In the genomic region with DNA sequence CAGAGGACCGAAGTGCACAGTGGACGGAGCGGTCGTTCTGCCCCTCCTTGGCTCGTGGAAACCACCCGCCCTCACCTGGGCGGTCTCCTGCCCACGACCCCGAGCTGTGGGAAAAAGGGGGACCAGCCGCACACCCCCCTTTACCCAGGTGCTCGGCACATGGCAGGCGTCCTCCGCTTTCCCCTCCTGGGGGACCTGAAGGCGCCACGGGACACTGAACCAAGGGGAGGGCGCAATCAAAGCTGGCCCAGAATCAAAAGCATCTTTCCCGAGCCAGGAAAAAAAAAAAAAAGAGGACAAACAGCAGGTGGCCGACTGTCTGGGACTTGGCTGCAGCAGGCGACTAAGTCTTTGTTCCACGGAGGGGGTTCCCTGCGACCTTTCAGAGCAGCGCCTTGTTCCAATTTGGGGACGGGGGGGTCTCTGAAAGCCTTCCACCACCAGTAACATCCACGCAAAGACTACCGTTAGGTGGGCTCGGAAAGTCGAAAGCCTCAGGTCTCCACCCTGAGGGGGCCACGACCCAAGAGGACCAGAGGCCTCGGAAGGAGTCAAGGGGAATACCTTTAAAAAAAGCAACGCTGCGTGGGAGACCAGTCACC, we compare ENCODE assay signal across 9 cellular contexts. TPM values are rescaled to one million over a fixed set of nuclear protein-coding genes. Genes with fewer than 3 reads are reported as not detected.
DNase-seq lines count a peak whose midpoint lies in the region; ATAC-seq, FAIRE-seq and TF ChIP-seq lines count a peak whose summit lies in the region.
"Had no signal": no experiment of that assay in that cellular context is flagged by ENCODE, and none has a peak within 500 bp of the region (broad histone marks: within the 10 kb centered on the region; RNA-seq: fewer than 3 reads in every experiment).

No MANE protein-coding gene starts in this region.

- TF ChIP-seq CTCF in endothelial cell of umbilical vein (IDR thresholded peaks at IDR 0.05; ENCODE audit: extremely low read depth in 1 of 2, insufficient read depth in 1 of 2, low read depth in 1 of 2, low read length in 2 of 2) (no peak), omental fat pad (IDR thresholded peaks at IDR 0.05) (no peak)

- CTCF ChIA-PET in endothelial cell of umbilical vein (lab: Charles Lee), result interaction anchor here (0.8 to 4.0 kb wide), 9 partner anchors 10 to 246 kb away, joined by 3 to 26 read pairs (median 4); no protein-coding TSS in a partner anchor

- H3K9me2 ChIP-seq in GM23248 (ENCODE audit: insufficient read depth), result no peaks in the 10 kb centered on the region

- no peak for TF ChIP-seq POLR2A in endothelial cell of umbilical vein (IDR thresholded peaks at IDR 0.05; ENCODE audit: low read depth, low read length)

- H3K4me1 ChIP-seq in GM23248 (ENCODE audit: insufficient read depth), result peaks cover 18% of the 10 kb centered on the region
- no peaks in the 10 kb centered on the region for H3K4me1 ChIP-seq in SJCRH30
- peaks cover 15% of the 10 kb centered on the region for H3K4me1 ChIP-seq in endothelial cell of umbilical vein (ENCODE audit: control insufficient read depth, extremely low read depth, insufficient read depth, low read length)
- peaks cover 18% of the 10 kb centered on the region for H3K4me1 ChIP-seq in neuron (ENCODE audit: insufficient read depth, low read length)

- H4K20me1 ChIP-seq in GM23248 (ENCODE audit: insufficient read depth) (no peaks in the 10 kb centered on the region), endothelial cell of umbilical vein (replicated peaks; ENCODE audit: control insufficient read depth, extremely low read depth, insufficient read depth, low read length) (no peaks in the 10 kb centered on the region)

- 0 out of 2 replicates have a peak, but pooled peaks cover 5% of the 10 kb centered on the region for H3K36me3 ChIP-seq in GM23248 (ENCODE audit: low read depth)
- H3K36me3 ChIP-seq in SJCRH30, result peaks cover 6% of the 10 kb centered on the region; the same call in 1 of the 2 replicates
- H3K36me3 ChIP-seq in endothelial cell of umbilical vein (ENCODE audit: control insufficient read depth in 2 of 2, extremely low read depth in 1 of 2, insufficient read depth in 2 of 2, low read length in 2 of 2), result peaks cover 0 to 4% of the 10 kb centered on the region in 2 experiments
- peaks cover 7% of the 10 kb centered on the region for H3K36me3 ChIP-seq in neuron (ENCODE audit: insufficient read depth, low read length)

- peak overlapping the region; percentile 99 for H3K9ac ChIP-seq in GM23248
- peak overlapping the region; percentile 100 for H3K9ac ChIP-seq in endothelial cell of umbilical vein (replicated peaks; ENCODE audit: extremely low read depth, insufficient read depth, low read length)

- in situ Hi-C loops in GM23248 (cut with MboI), result no loop called here

- no peaks in the 10 kb centered on the region for H3K9me1 ChIP-seq in endothelial cell of umbilical vein (replicated peaks; ENCODE audit: control insufficient read depth, extremely low read depth, insufficient read depth, low read length)

- H3K79me2 ChIP-seq in GM23248 (ENCODE audit: insufficient read depth) (peaks cover 56% of the 10 kb centered on the region), endothelial cell of umbilical vein (ENCODE audit: control insufficient read depth, insufficient read depth, low read length) (peaks cover 49% of the 10 kb centered on the region)

- 1 to 4% methylated on average over 21 to 31 of the region's 31 CpGs for WGBS in GM23248 (ENCODE audit: low coverage in 1 of 2, low lambda C conversion rate in 2 of 2, missing lambda C conversion rate in 2 of 2), 2 experiments

- BruUV-seq in endothelial cell of umbilical vein (replicated peaks; lab: Mats Ljungman, UMichigan), result TSS peak; percentile 26

- DNase-seq in A172 (ENCODE audit: low spot score) (peak; percentile 27), GM23248 (peak; percentile 32), SJCRH30 (peak; percentile 39 to 53), endothelial cell of umbilical vein (ENCODE audit: low read depth, low spot score) (peak; percentile 43), NOMO-1 treated with DMSO at 0.1 percent for 48 hours (lab: John Stamatoyannopoulos, UW; ENCODE audit: unreplicated experiment) (no peak), omental fat pad (ENCODE audit: low spot score) (no peak)

- no peak for ATAC-seq in HG03520 (IDR thresholded peaks at IDR 0.05; ENCODE audit: unreplicated experiment)
- no peak for ATAC-seq in omental fat pad (ENCODE audit: low FRiP score)

- H2AFZ ChIP-seq in GM23248, result peak overlapping the region; percentile 70; the same call in 1 of the 2 replicates
- no peak overlapping the region for H2AFZ ChIP-seq in endothelial cell of umbilical vein (ENCODE audit: low read depth, low read length)
- no peak overlapping the region for H2AFZ ChIP-seq in neuron (ENCODE audit: low read depth, low read length)

- H3K27me3 ChIP-seq in GM23248 (replicated peaks; ENCODE audit: insufficient read depth), result no peaks in the 10 kb centered on the region
- H3K27me3 ChIP-seq in SJCRH30, result no peaks in the 10 kb centered on the region
- H3K27me3 ChIP-seq in endothelial cell of umbilical vein (ENCODE audit: control insufficient read depth in 2 of 2, insufficient read depth in 2 of 2, low read length in 2 of 2), result no peaks in the 10 kb centered on the region
- H3K27me3 ChIP-seq in neuron (ENCODE audit: insufficient read depth, low read length), result no peaks in the 10 kb centered on the region

- H3K4me2 ChIP-seq in GM23248 (ENCODE audit: unreplicated experiment) (peak overlapping the region; percentile 79), endothelial cell of umbilical vein (ENCODE audit: insufficient read depth, low read length) (peak overlapping the region; percentile 95)

- intact Hi-C loops in endothelial cell of umbilical vein (cut with micrococcal nuclease), result loop anchor here (1.0 to 10.0 kb wide), 3 partner anchors 14 to 187 kb away; a partner anchor contains a TSS

- H3K9me3 ChIP-seq in GM23248 (ENCODE audit: low read depth), result no peaks in the 10 kb centered on the region
- H3K9me3 ChIP-seq in SJCRH30 (replicated peaks), result no peaks in the 10 kb centered on the region
- H3K9me3 ChIP-seq in endothelial cell of umbilical vein (replicated peaks; ENCODE audit: control insufficient read depth, insufficient read depth, low read length), result no peaks in the 10 kb centered on the region
- peaks cover 3% of the 10 kb centered on the region for H3K9me3 ChIP-seq in neuron (ENCODE audit: low read length)

- FAIRE-seq in endothelial cell of umbilical vein (lab: Jason Lieb, UNC), result no peak
- FAIRE-seq: islet of Langerhans had no signal

- POLR2A ChIA-PET in endothelial cell of umbilical vein (lab: Charles Lee), result interaction anchor here (0.7 kb wide), 1 partner anchor 13 kb away, joined by 3 read pairs; no protein-coding TSS in a partner anchor

- peak overlapping the region; percentile 99 for H3K4me3 ChIP-seq in GM23248
- peak overlapping the region; percentile 93 for H3K4me3 ChIP-seq in SJCRH30
- H3K4me3 ChIP-seq in endothelial cell of umbilical vein (replicated peaks in 1 of 3; ENCODE audit: insufficient read depth in 1 of 3, low read depth in 1 of 3, low read length in 3 of 3), result peak overlapping the region; percentile 89 to 99 (median 99)
- H3K4me3 ChIP-seq in neuron (ENCODE audit: low read length), result peak overlapping the region; percentile 99

- peaks cover 15% of the 10 kb centered on the region; the same call in 1 of the 2 replicates for H3F3A ChIP-seq in GM23248 (ENCODE audit: insufficient read depth)

- dilution Hi-C loops in endothelial cell of umbilical vein (cut with MboI; ENCODE audit: extremely low pct_ligation_motif_present, low sequenced_read_pairs), result no loop called here

- H3K27ac ChIP-seq in GM23248, result peak overlapping the region; percentile 90
- peak overlapping the region; percentile 96 for H3K27ac ChIP-seq in SJCRH30
- peak overlapping the region; percentile 88 for H3K27ac ChIP-seq in endothelial cell of umbilical vein (ENCODE audit: insufficient read depth, low read depth, low read length)

RNA-seq across cellular contexts. Expression of a gene that starts 1.1 kb away (rescaled TPM):
- total RNA-seq in A172 (2014; rRNA removed; shearing (Covaris generic)), result 158 and 172 TPM in 2 replicates
- total RNA-seq in GM23248 (2014; rRNA removed; shearing (Covaris generic)), result 134 and 153 TPM in 2 replicates
- polyA plus RNA-seq in GM23248 (2016; fragmentation: Nextera tagmentation; extraction: Ambion mirVana) (24.5 and 26.4 TPM in 2 replicates), endothelial cell of umbilical vein (96.8 and 115 TPM in 2 replicates)
- total RNA-seq in SJCRH30 (2014; rRNA removed; shearing (Covaris generic)), result 99.8 and 103 TPM in 2 replicates
- total RNA-seq in endothelial cell of umbilical vein (120 and 121 TPM in 2 replicates), omental fat pad (100 to 1,000 TPM in 1 of 4 donors, 10 to 100 TPM in 3; 71.1 to 100 (median 78.3) TPM)
- 51.3 and 79.1 TPM in 2 replicates for polyA plus RNA-seq in endothelial cell of umbilical vein (2011; cell fraction: cytosol; rRNA removed)
- 104 and 107 TPM in 2 replicates for polyA plus RNA-seq in endothelial cell of umbilical vein (2011; cell fraction: nucleus; rRNA removed)
- polyA plus RNA-seq in endothelial cell of umbilical vein (2012), result 58.1 and 61.5 TPM in 2 replicates
- polyA minus RNA-seq in endothelial cell of umbilical vein, result 53.4 and 63.3 TPM in 2 replicates
- polyA minus RNA-seq in endothelial cell of umbilical vein (2011; cell fraction: cytosol; rRNA and poly(A)+ RNA removed), result 88.7 TPM
- polyA minus RNA-seq in endothelial cell of umbilical vein (2011; cell fraction: nucleus; rRNA and poly(A)+ RNA removed), result 34.2 and 42.2 TPM in 2 replicates

RNA-seq across cellular contexts. Expression of a gene that starts 13.7 kb away (rescaled TPM):
- total RNA-seq in A172 (2014; rRNA removed; shearing (Covaris generic)), result 74.2 and 88.5 TPM in 2 replicates
- 49.3 and 53.0 TPM in 2 replicates for total RNA-seq in GM23248 (2014; rRNA removed; shearing (Covaris generic))
- polyA plus RNA-seq in GM23248 (2016; fragmentation: Nextera tagmentation; extraction: Ambion mirVana) (669 and 684 TPM in 2 replicates), endothelial cell of umbilical vein (165 and 262 TPM in 2 replicates)
- total RNA-seq in SJCRH30 (2014; rRNA removed; shearing (Covaris generic)), result 95.0 and 100 TPM in 2 replicates
- total RNA-seq in endothelial cell of umbilical vein (210 and 223 TPM in 2 replicates), omental fat pad (10 to 100 TPM; 56.6 to 83.2 (median 64.6) TPM)
- 156 and 199 TPM in 2 replicates for polyA plus RNA-seq in endothelial cell of umbilical vein (2011; cell fraction: cytosol; rRNA removed)
- polyA plus RNA-seq in endothelial cell of umbilical vein (2011; cell fraction: nucleus; rRNA removed), result 42.6 and 62.7 TPM in 2 replicates
- 156 and 442 TPM in 2 replicates for polyA plus RNA-seq in endothelial cell of umbilical vein (2012)
- 22.1 and 26.8 TPM in 2 replicates for polyA minus RNA-seq in endothelial cell of umbilical vein
- polyA minus RNA-seq in endothelial cell of umbilical vein (2011; cell fraction: cytosol; rRNA and poly(A)+ RNA removed), result 28.5 TPM
- 16.0 and 19.6 TPM in 2 replicates for polyA minus RNA-seq in endothelial cell of umbilical vein (2011; cell fraction: nucleus; rRNA and poly(A)+ RNA removed)

RNA-seq across cellular contexts. Expression of a gene that starts 23.4 kb away (rescaled TPM):
- 63.7 and 79.0 TPM in 2 replicates for total RNA-seq in A172 (2014; rRNA removed; shearing (Covaris generic))
- 50.3 and 50.6 TPM in 2 replicates for total RNA-seq in GM23248 (2014; rRNA removed; shearing (Covaris generic))
- polyA plus RNA-seq in GM23248 (2016; fragmentation: Nextera tagmentation; extraction: Ambion mirVana) (2.6 and 3.0 TPM in 2 replicates), endothelial cell of umbilical vein (30.0 and 45.7 TPM in 2 replicates)
- 47.5 and 49.2 TPM in 2 replicates for total RNA-seq in SJCRH30 (2014; rRNA removed; shearing (Covaris generic))
- total RNA-seq in endothelial cell of umbilical vein (96.7 and 98.5 TPM in 2 replicates), omental fat pad (10 to 100 TPM in 1 of 4 donors, 1 to 10 TPM in 3; 3.3 to 10.2 (median 7.7) TPM)
- 9.6 and 20.1 TPM in 2 replicates for polyA plus RNA-seq in endothelial cell of umbilical vein (2011; cell fraction: cytosol; rRNA removed)
- polyA plus RNA-seq in endothelial cell of umbilical vein (2011; cell fraction: nucleus; rRNA removed), result 7.9 and 8.8 TPM in 2 replicates
- 15.5 and 28.4 TPM in 2 replicates for polyA plus RNA-seq in endothelial cell of umbilical vein (2012)
- 16.5 and 24.0 TPM in 2 replicates for polyA minus RNA-seq in endothelial cell of umbilical vein
- polyA minus RNA-seq in endothelial cell of umbilical vein (2011; cell fraction: cytosol; rRNA and poly(A)+ RNA removed), result 35.4 TPM
- 6.3 and 18.9 TPM in 2 replicates for polyA minus RNA-seq in endothelial cell of umbilical vein (2011; cell fraction: nucleus; rRNA and poly(A)+ RNA removed)

Comparison
In these comparisons a context has a peak if more than half of its experiments do, and no peak if none do; other contexts are left out.
1. DNase-seq: peak in A172 (single experiment), GM23248 (single experiment), SJCRH30 (2 of 2) and endothelial cell of umbilical vein (single experiment); none in NOMO-1 treated with DMSO at 0.1 percent for 48 hours (single experiment) and omental fat pad (single experiment).
2. Peak in every context shown above with its lines, with median percentiles within 50 percentile points of each other: H3K27ac ChIP-seq and H3K4me3 ChIP-seq.